Comparison of ENCODE assay signal across 10 cellular contexts in genomic region chr3:52315977-52316764, GRCh38. TPM values are rescaled to one million over a fixed set of nuclear protein-coding genes. Genes with fewer than 3 reads are reported as not detected.
DNase-seq lines count a peak whose midpoint lies in the region; ATAC-seq lines count a peak whose summit lies in the region.
"Had no signal": no experiment of that assay in that cellular context is flagged by ENCODE, and none has a peak within 500 bp of the region (broad histone marks: within the 10 kb centered on the region; RNA-seq: fewer than 3 reads in every experiment).

TSS of gene DNAH1 (plus strand) at chr3:52316319. CDS start at chr3:52322443, 6,124 bp downstream.

- H3K9me3 Mint-ChIP-seq in immature natural killer cell = no peaks in the 10 kb centered on the region
- no peaks in the 10 kb centered on the region for H3K9me3 Mint-ChIP-seq in stimulated activated naive B cell treated with anti-CD40 and anti-IgM and Interleukin-4, amounts not matched to agents 10 μg/mL and 1 μg/mL and 100 μg/mL, for 72 hours

- no peak within 1 kb of the TSS for H3K4me3 ChIP-seq in SJCRH30

- H3K27ac Mint-ChIP-seq in immature natural killer cell = peak within 1 kb of the TSS; percentile 77 to 92 (median 84)
- H3K27ac Mint-ChIP-seq in stimulated activated naive B cell treated with anti-CD40 and anti-IgM and Interleukin-4, amounts not matched to agents 10 μg/mL and 1 μg/mL and 100 μg/mL, for 72 hours = peak within 1 kb of the TSS; percentile 59

- H3K4me3 Mint-ChIP-seq in immature natural killer cell = peak within 1 kb of the TSS; percentile 75 to 85 (median 80)
- peak within 1 kb of the TSS; percentile 41 to 74 for H3K4me3 Mint-ChIP-seq in stimulated activated naive B cell treated with anti-CD40 and anti-IgM and Interleukin-4, amounts not matched to agents 10 μg/mL and 1 μg/mL and 100 μg/mL, for 72 hours

- peaks cover 33% of the 10 kb centered on the region for H3K4me1 ChIP-seq in SJCRH30

- H3K4me1 Mint-ChIP-seq in immature natural killer cell = peaks cover 31 to 34% of the 10 kb centered on the region in 2 donors
- H3K4me1 Mint-ChIP-seq in stimulated activated naive B cell treated with anti-CD40 and anti-IgM and Interleukin-4, amounts not matched to agents 10 μg/mL and 1 μg/mL and 100 μg/mL, for 72 hours = peaks cover 41 to 68% of the 10 kb centered on the region in 2 donors

- H3K36me3 Mint-ChIP-seq in immature natural killer cell = no peaks in the 10 kb centered on the region
- peaks cover 0 to 8% of the 10 kb centered on the region in 2 donors for H3K36me3 Mint-ChIP-seq in stimulated activated naive B cell treated with anti-CD40 and anti-IgM and Interleukin-4, amounts not matched to agents 10 μg/mL and 1 μg/mL and 100 μg/mL, for 72 hours

- no peaks in the 10 kb centered on the region for H3K9me3 ChIP-seq in SJCRH30 (replicated peaks)

- intact Hi-C loops in T-helper 1 cell treated with Interleukin-12 subunit alpha and Interleukin-12 subunit beta and Interleukin-4 antibody, amounts not matched to agents 30 ng/mL and 1 ng/mL, for 36 hours (cut with micrococcal nuclease) = loop anchor here (2.0 kb wide), 1 partner anchor 23 kb away; no protein-coding TSS in a partner anchor

- ATAC-seq in stimulated activated naive B cell treated with anti-CD40 and anti-IgM and Interleukin-4, amounts not matched to agents 10 μg/mL and 1 μg/mL and 100 μg/mL, for 72 hours (replicated peaks) = no peak
- ATAC-seq in GM19463 (IDR thresholded peaks at IDR 0.05; ENCODE audit: unreplicated experiment) (no peak), HG03025 (IDR thresholded peaks at IDR 0.05; ENCODE audit: low FRiP score, unreplicated experiment) (no peak)

- no peak for DNase-seq in T-helper 1 cell
- peak; percentile 88 to 90 for DNase-seq in SJCRH30
- no peak for DNase-seq in immature natural killer cell
- no peak for DNase-seq in stimulated activated naive B cell treated with anti-CD40 and anti-IgM and Interleukin-4, amounts not matched to agents 10 μg/mL and 1 μg/mL and 100 μg/mL, for 72 hours
- DNase-seq in NCI-H1930 (lab: John Stamatoyannopoulos, UW) = no peak
- DNase-seq: NCI-H2081; stimulated activated CD4-positive, alpha-beta T cell treated with anti-CD3 and anti-CD28 coated beads, Interleukin-15, amount 100 ng/mL, for 24 hours had no signal

- no peaks in the 10 kb centered on the region for H3K36me3 ChIP-seq in SJCRH30

- peaks cover 0 to under 1% (median 0%) of the 10 kb centered on the region in 3 donors for H3K27me3 Mint-ChIP-seq in immature natural killer cell (ENCODE audit: low read depth in 3 of 3)
- H3K27me3 Mint-ChIP-seq in stimulated activated naive B cell treated with anti-CD40 and anti-IgM and Interleukin-4, amounts not matched to agents 10 μg/mL and 1 μg/mL and 100 μg/mL, for 72 hours = no peaks in the 10 kb centered on the region

- peaks cover 11% of the 10 kb centered on the region for H3K27me3 ChIP-seq in SJCRH30

- H3K27ac ChIP-seq in SJCRH30 = peak within 1 kb of the TSS; percentile 28

RNA-seq across cellular contexts. Expression of gene DNAH1, which starts in this region (rescaled TPM):
- total RNA-seq in T-helper 1 cell treated with Interleukin-12 subunit alpha and Interleukin-12 subunit beta and Interleukin-4 antibody, amounts not matched to agents 30 ng/mL and 1 ng/mL, for 36 hours = 27.1 and 30.1 TPM in 2 replicates
- 0.14 and 0.33 TPM in 2 replicates for total RNA-seq in SJCRH30 (2014; rRNA removed; shearing (Covaris generic))
- 1 to 10 TPM in 1 of 3 donors, under 1 TPM in 2; 0.31 to 1.8 (median 0.73) TPM for polyA plus RNA-seq in immature natural killer cell

Comparison
In these comparisons a context has a peak if more than half of its experiments do, and no peak if none do; other contexts are left out.
1. RNA of gene DNAH1 (total RNA-seq): 27.1 to 30.1 TPM in T-helper 1 cell treated with Interleukin-12 subunit alpha and Interleukin-12 subunit beta and Interleukin-4 antibody, amounts not matched to agents 30 ng/mL and 1 ng/mL, for 36 hours; 0.14 to 0.33 TPM in SJCRH30; every median in the first group is over 10 times any median in the second.
2. Peak in DNase-seq and H3K27ac ChIP-seq in SJCRH30; RNA of the gene not detected or under 1 TPM.